In genomic region chr4:46370531-46370930, GRCh38 we compare ENCODE assay signal across 20 cellular contexts. TPM values are rescaled to one million over a fixed set of nuclear protein-coding genes. Genes with fewer than 3 reads are reported as not detected.
"Had no signal": no experiment of that assay in that cellular context is flagged by ENCODE, and none has a peak within 500 bp of the region (broad histone marks: within the 10 kb centered on the region; RNA-seq: fewer than 3 reads in every experiment).

No MANE protein-coding gene starts in this region.

- DNase-seq: KBM-7, MV-4-11, NCI-H1048, NCI-H1105, NCI-H1417, NCI-H1436 treated with DMSO at 0.1 percent for 48 hours, NCI-H1694, NCI-H187 treated with DMSO at 0.1 percent for 48 hours, NCI-H2029 treated with DMSO at 0.1 percent for 48 hours, NCI-H2171 treated with DMSO at 0.1 percent for 48 hours, NCI-H345, NCI-H446 treated with DMSO at 0.1 percent for 48 hours, NCI-H524, NCI-H526 treated with DMSO at 0.1 percent for 48 hours, NCI-H748 treated with DMSO at 0.1 percent for 48 hours, Right ventricle myocardium superior, RPMI8226, SIG-M5 had no signal

RNA-seq across cellular contexts. Expression of gene GABRA2, which starts 19.4 kb away (rescaled TPM):
- total RNA-seq: LHCN-M2, SJSA1 had no signal
